In the genomic region with DNA sequence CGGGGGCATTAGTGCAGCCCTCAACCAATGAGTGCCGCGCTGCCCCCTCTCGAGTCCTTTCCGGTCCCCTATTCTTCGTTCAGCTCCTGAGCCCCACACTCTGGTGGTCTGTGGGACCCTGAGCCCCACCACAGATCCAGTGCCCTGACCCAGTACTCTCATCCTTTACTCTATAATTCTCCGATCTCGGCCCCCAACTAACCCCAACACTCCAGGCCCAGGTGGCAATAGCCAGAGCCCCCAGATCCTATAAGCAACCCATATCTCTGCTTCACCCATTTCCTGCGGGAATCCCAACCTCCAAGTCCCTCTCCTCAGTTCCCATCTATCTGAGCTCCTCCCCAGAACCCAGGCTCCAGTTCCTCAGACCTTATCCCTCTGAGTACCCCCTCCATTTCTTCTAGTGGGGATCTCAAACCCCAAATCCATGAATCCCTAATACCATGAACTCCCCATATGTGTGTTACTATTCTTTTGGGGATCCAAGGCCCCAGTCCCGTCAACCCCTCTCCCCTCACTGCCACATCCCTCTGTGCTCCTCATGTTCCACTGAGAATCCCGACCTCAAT, we compare ENCODE assay signal across 9 cellular contexts. TPM values are rescaled to one million over a fixed set of nuclear protein-coding genes. Genes with fewer than 3 reads are reported as not detected.
DNase-seq lines count a peak whose midpoint lies in the region; ATAC-seq, FAIRE-seq and TF ChIP-seq lines count a peak whose summit lies in the region.
"Had no signal": no experiment of that assay in that cellular context is flagged by ENCODE, and none has a peak within 500 bp of the region (broad histone marks: within the 10 kb centered on the region; RNA-seq: fewer than 3 reads in every experiment).

No MANE protein-coding gene starts in this region.

- peak overlapping the region; percentile 94 for H3K27ac Mint-ChIP-seq in activated CD8-positive, alpha-beta memory T cell treated with anti-CD3 and anti-CD28 coated beads, Interleukin-2, amount 10 ng/mL, durations not matched to agents 7 days and 5 days

- H3K4me1 Mint-ChIP-seq in activated CD8-positive, alpha-beta memory T cell treated with anti-CD3 and anti-CD28 coated beads, Interleukin-2, amount 10 ng/mL, durations not matched to agents 7 days and 5 days = peaks cover 38% of the 10 kb centered on the region

- peak overlapping the region; percentile 57 to 74 (median 68) for H3K4me3 ChIP-seq in HepG2 (replicated peaks in 1 of 3; ENCODE audit: insufficient read depth in 1 of 3, low read depth in 2 of 3, low read length in 3 of 3)
- peak overlapping the region; percentile 45 to 55 for H3K4me3 ChIP-seq in tibial artery

- TF ChIP-seq EP300 in HepG2 (IDR thresholded peaks at IDR 0.05; ENCODE audit: low read depth in 2 of 2, low read length in 2 of 2) (no peak), HepG2 (CRISPR knock-in tag; IDR thresholded peaks at IDR 0.05; ENCODE audit: borderline replicate concordance) (no peak)

- H3K4me3 Mint-ChIP-seq in activated CD8-positive, alpha-beta memory T cell treated with anti-CD3 and anti-CD28 coated beads, Interleukin-2, amount 10 ng/mL, durations not matched to agents 7 days and 5 days = peak overlapping the region; percentile 77

- H3K27me3 Mint-ChIP-seq in activated CD8-positive, alpha-beta memory T cell treated with anti-CD3 and anti-CD28 coated beads, Interleukin-2, amount 10 ng/mL, durations not matched to agents 7 days and 5 days = no peaks in the 10 kb centered on the region

- H2AFZ ChIP-seq in HepG2 (ENCODE audit: low read length) = peak overlapping the region; percentile 73

- POLR2A ChIA-PET in HepG2 (lab: Yijun Ruan, JAX) = interaction anchor here (0.7 to 4.7 kb wide), 21 partner anchors 9 to 376 kb away, joined by 3 to 94 read pairs (median 6); a partner anchor contains a TSS

- H3K9ac ChIP-seq in HepG2 (ENCODE audit: insufficient read depth, low read depth, low read length) = peak overlapping the region; percentile 59

- no peaks in the 10 kb centered on the region for H3K9me3 Mint-ChIP-seq in activated CD8-positive, alpha-beta memory T cell treated with anti-CD3 and anti-CD28 coated beads, Interleukin-2, amount 10 ng/mL, durations not matched to agents 7 days and 5 days (ENCODE audit: low read depth)

- no peaks in the 10 kb centered on the region for H3K9me3 ChIP-seq in HepG2 (ENCODE audit: low read length)
- H3K9me3 ChIP-seq in tibial artery = no peaks in the 10 kb centered on the region

- intact Hi-C loops in HepG2 (cut with micrococcal nuclease; ENCODE audit: unreplicated experiment) = loop anchor here (1.0 kb wide), 1 partner anchor 24 kb away; a partner anchor contains a TSS
- intact Hi-C loops in tibial artery (cut with DNase I; ENCODE audit: low total_unique reads) = no loop called here

- in situ Hi-C loops in HepG2 (cut with HindIII; ENCODE audit: extremely low pct_ligation_motif_present, low pct_unique_long_range_greater_than_20kb) = no loop called here

- H4K20me1 ChIP-seq in HepG2 (ENCODE audit: insufficient read depth, low read length) = peaks cover 20% of the 10 kb centered on the region; the same call in 1 of the 2 replicates

- H3K4me2 ChIP-seq in HepG2 (ENCODE audit: low read depth, low read length) = peak overlapping the region; percentile 85

- TSS peak; percentile 82 for BruUV-seq in HepG2 (replicated peaks; lab: Mats Ljungman, UMichigan)

- H3K36me3 ChIP-seq in HepG2 (replicated peaks in 1 of 2; ENCODE audit: control insufficient read depth in 1 of 2, insufficient read depth in 2 of 2, low read length in 2 of 2) (no peaks in the 10 kb centered on the region), tibial artery (no peaks in the 10 kb centered on the region)

- CTCF ChIA-PET in activated CD8-positive, alpha-beta memory T cell treated with anti-CD3 and anti-CD28 coated beads, Interleukin-2, amount 10 ng/mL, durations not matched to agents 7 days and 5 days (lab: Charles Lee) = interaction anchor here (0.8 to 7.3 kb wide), 20 partner anchors 9 to 289 kb away, joined by 3 to 61 read pairs (median 4); a partner anchor contains a TSS
- CTCF ChIA-PET in HepG2 (lab: Yijun Ruan, JAX; ENCODE audit: low intra/inter-chr PET ratio, low total read pairs) = no interaction called here

- WGBS in HepG2 (ENCODE audit: low lambda C conversion rate) = 20% methylated on average over 11 of the region's 11 CpGs

- H3K27me3 ChIP-seq in HepG2 (ENCODE audit: control insufficient read depth in 1 of 2, insufficient read depth in 2 of 2, low read length in 2 of 2) (no peaks in the 10 kb centered on the region; a peak in 1 of 5 replicates), tibial artery (peaks cover 0 to 3% of the 10 kb centered on the region in 2 donors)

- TF ChIP-seq POLR2A in HepG2 (IDR thresholded peaks at IDR 0.05; ENCODE audit: insufficient read depth in 1 of 2, low read depth in 2 of 2, low read length in 2 of 2) = no peak; a peak in 1 of 4 replicates

- TF ChIP-seq RAD21 in HepG2 (CRISPR knock-in tag; IDR thresholded peaks at IDR 0.05) = no peak; the same call in 1 of the 2 replicates

- H3K27ac ChIP-seq in angular gyrus (ENCODE audit: low read depth, low read length) = peak overlapping the region; percentile 100
- H3K27ac ChIP-seq in HepG2 (ENCODE audit: extremely low read length, insufficient read depth, low read length) = peak overlapping the region; percentile 45
- peak overlapping the region; percentile 88 to 89 for H3K27ac ChIP-seq in tibial artery

- FAIRE-seq in HepG2 (lab: Jason Lieb, UNC) = no peak

- no peak for DNase-seq in activated CD8-positive, alpha-beta memory T cell treated with anti-CD3 and anti-CD28 coated beads, Interleukin-2, amount 10 ng/mL, durations not matched to agents 7 days and 5 days
- no peak for DNase-seq in activated CD8-positive, alpha-beta memory T cell treated with anti-CD3 and anti-CD28 coated beads, Interleukin-2, amount 50 U/mL, for 4 hours
- DNase-seq in HepG2 (ENCODE audit: low spot score) (no peak), tibial artery (no peak), iPS-NIHi7 (ENCODE audit: extremely low spot score) (no peak), pons (ENCODE audit: low spot score) (no peak)

- ATAC-seq in activated CD8-positive, alpha-beta memory T cell treated with anti-CD3 and anti-CD28 coated beads, Interleukin-2, amount 10 ng/mL, durations not matched to agents 7 days and 5 days = no peak
- ATAC-seq in HepG2 (no peak), GM19452 (IDR thresholded peaks at IDR 0.05; ENCODE audit: unreplicated experiment) (no peak)

- H3K4me1 ChIP-seq in HepG2 (ENCODE audit: insufficient read depth, low read length) (peaks cover 46% of the 10 kb centered on the region), tibial artery (peaks cover 0 to 33% (median 25%) of the 10 kb centered on the region in 4 donors)

- H3K79me2 ChIP-seq in HepG2 (ENCODE audit: insufficient read depth, low read length) = peaks cover 32% of the 10 kb centered on the region

- peaks cover 21% of the 10 kb centered on the region for H3K36me3 Mint-ChIP-seq in activated CD8-positive, alpha-beta memory T cell treated with anti-CD3 and anti-CD28 coated beads, Interleukin-2, amount 10 ng/mL, durations not matched to agents 7 days and 5 days

- TF ChIP-seq CTCF in HepG2 (CRISPR knock-in tag; IDR thresholded peaks at IDR 0.05) = no peak
- no peak for TF ChIP-seq CTCF in tibial artery (IDR thresholded peaks at IDR 0.05)

RNA-seq across cellular contexts. Expression of a gene that starts 1.0 kb away (rescaled TPM):
- 10 to 100 TPM; 84.1 to 87.3 TPM for total RNA-seq in activated CD8-positive, alpha-beta memory T cell treated with anti-CD3 and anti-CD28 coated beads, Interleukin-2, amount 10 ng/mL, durations not matched to agents 7 days and 5 days
- total RNA-seq in HepG2 (2016; rRNA removed; fragmentation: Illumina TruSeq; extraction: Trizol) = 20.8 and 24.8 TPM in 2 replicates
- 8.6 and 8.9 TPM in 2 replicates for total RNA-seq in HepG2 (2016; cell fraction: cytosol; rRNA removed; fragmentation: Illumina TruSeq; extraction: Trizol; ENCODE audit: low read depth)
- total RNA-seq in HepG2 (2016; cell fraction: insoluble cytoplasmic fraction; rRNA removed; fragmentation: Illumina TruSeq; extraction: Trizol) = 16.6 and 24.3 TPM in 2 replicates
- total RNA-seq in HepG2 (2016; cell fraction: membrane; rRNA removed; fragmentation: Illumina TruSeq; extraction: Trizol) = 26.7 and 28.1 TPM in 2 replicates
- total RNA-seq in HepG2 (2016; cell fraction: nucleus; rRNA removed; fragmentation: Illumina TruSeq; extraction: Trizol) = 15.5 and 19.2 TPM in 2 replicates
- polyA plus RNA-seq in HepG2 (2011; rRNA removed) = 15.7 and 16.4 TPM in 2 replicates
- polyA plus RNA-seq in HepG2 (2011; cell fraction: cytosol; rRNA removed) = 18.9 and 22.7 TPM in 2 replicates
- polyA plus RNA-seq in HepG2 (2011; cell fraction: nucleus; rRNA removed) = 33.2 and 34.9 TPM in 2 replicates
- 25.6 and 28.2 TPM in 2 replicates for polyA plus RNA-seq in HepG2 (2012)
- polyA plus RNA-seq in HepG2 (2016; cell fraction: cytosol; fragmentation: Illumina TruSeq; extraction: Trizol; ENCODE audit: low read depth) = 8.5 and 9.1 TPM in 2 replicates
- 22.6 and 31.2 TPM in 2 replicates for polyA plus RNA-seq in HepG2 (2016; cell fraction: insoluble cytoplasmic fraction; fragmentation: Illumina TruSeq; extraction: Trizol; ENCODE audit: low read depth)
- 21.4 and 25.0 TPM in 2 replicates for polyA plus RNA-seq in HepG2 (2016; cell fraction: membrane; fragmentation: Illumina TruSeq; extraction: Trizol; ENCODE audit: low read depth)
- 36.3 and 37.8 TPM in 2 replicates for polyA plus RNA-seq in HepG2 (2016; cell fraction: nucleus; fragmentation: Illumina TruSeq; extraction: Trizol; ENCODE audit: insufficient read depth, low read depth)
- polyA minus RNA-seq in HepG2 (2011; rRNA and poly(A)+ RNA removed; ENCODE audit: low replicate concordance) = 31.9 and 51.8 TPM in 2 replicates
- polyA minus RNA-seq in HepG2 (2011; cell fraction: cytosol; rRNA and poly(A)+ RNA removed) = 20.0 and 23.4 TPM in 2 replicates
- polyA minus RNA-seq in HepG2 (2011; cell fraction: nucleus; rRNA and poly(A)+ RNA removed) = 15.0 and 15.1 TPM in 2 replicates

RNA-seq across cellular contexts. Expression of a gene that starts 3.3 kb away (rescaled TPM):
- 1 to 10 TPM in 1 of 2 experiments, not detected in 1; 1.0 TPM for total RNA-seq in activated CD8-positive, alpha-beta memory T cell treated with anti-CD3 and anti-CD28 coated beads, Interleukin-2, amount 10 ng/mL, durations not matched to agents 7 days and 5 days
- not detected in 2 replicates for total RNA-seq in HepG2 (2016; rRNA removed; fragmentation: Illumina TruSeq; extraction: Trizol)
- not detected in 2 replicates for total RNA-seq in HepG2 (2016; cell fraction: cytosol; rRNA removed; fragmentation: Illumina TruSeq; extraction: Trizol; ENCODE audit: low read depth)
- total RNA-seq in HepG2 (2016; cell fraction: insoluble cytoplasmic fraction; rRNA removed; fragmentation: Illumina TruSeq; extraction: Trizol) = not detected in 2 replicates
- total RNA-seq in HepG2 (2016; cell fraction: membrane; rRNA removed; fragmentation: Illumina TruSeq; extraction: Trizol) = 0.62 TPM in 1 of 2 replicates, not detected in the other
- not detected in 2 replicates for total RNA-seq in HepG2 (2016; cell fraction: nucleus; rRNA removed; fragmentation: Illumina TruSeq; extraction: Trizol)
- polyA plus RNA-seq in HepG2 (2011; rRNA removed) = not detected in 2 replicates
- not detected in 2 replicates for polyA plus RNA-seq in HepG2 (2011; cell fraction: cytosol; rRNA removed)
- not detected in 2 replicates for polyA plus RNA-seq in HepG2 (2011; cell fraction: nucleus; rRNA removed)
- not detected in 2 replicates for polyA plus RNA-seq in HepG2 (2012)
- 0.72 and 1.3 TPM in 2 replicates for polyA plus RNA-seq in HepG2 (2016; cell fraction: cytosol; fragmentation: Illumina TruSeq; extraction: Trizol; ENCODE audit: low read depth)
- polyA plus RNA-seq in HepG2 (2016; cell fraction: insoluble cytoplasmic fraction; fragmentation: Illumina TruSeq; extraction: Trizol; ENCODE audit: low read depth) = not detected in 2 replicates
- polyA plus RNA-seq in HepG2 (2016; cell fraction: membrane; fragmentation: Illumina TruSeq; extraction: Trizol; ENCODE audit: low read depth) = 0.87 TPM in 1 of 2 replicates, not detected in the other
- not detected in 2 replicates for polyA plus RNA-seq in HepG2 (2016; cell fraction: nucleus; fragmentation: Illumina TruSeq; extraction: Trizol; ENCODE audit: insufficient read depth, low read depth)
- polyA minus RNA-seq in HepG2 (2011; rRNA and poly(A)+ RNA removed; ENCODE audit: low replicate concordance) = not detected in 2 replicates
- polyA minus RNA-seq in HepG2 (2011; cell fraction: cytosol; rRNA and poly(A)+ RNA removed) = not detected in 2 replicates
- polyA minus RNA-seq in HepG2 (2011; cell fraction: nucleus; rRNA and poly(A)+ RNA removed) = not detected in 2 replicates
- total RNA-seq: pulmonary artery endothelial cell had no signal

RNA-seq across cellular contexts. Expression of a gene that starts 11.0 kb away (rescaled TPM):
- 100 to 1,000 TPM; 259 to 278 TPM for total RNA-seq in activated CD8-positive, alpha-beta memory T cell treated with anti-CD3 and anti-CD28 coated beads, Interleukin-2, amount 10 ng/mL, durations not matched to agents 7 days and 5 days
- total RNA-seq in HepG2 (2016; rRNA removed; fragmentation: Illumina TruSeq; extraction: Trizol) = 0.18 and 0.27 TPM in 2 replicates
- 0.18 and 0.51 TPM in 2 replicates for total RNA-seq in HepG2 (2016; cell fraction: cytosol; rRNA removed; fragmentation: Illumina TruSeq; extraction: Trizol; ENCODE audit: low read depth)
- 0.17 and 0.18 TPM in 2 replicates for total RNA-seq in HepG2 (2016; cell fraction: insoluble cytoplasmic fraction; rRNA removed; fragmentation: Illumina TruSeq; extraction: Trizol)
- 0.28 and 0.68 TPM in 2 replicates for total RNA-seq in HepG2 (2016; cell fraction: membrane; rRNA removed; fragmentation: Illumina TruSeq; extraction: Trizol)
- total RNA-seq in HepG2 (2016; cell fraction: nucleus; rRNA removed; fragmentation: Illumina TruSeq; extraction: Trizol) = not detected in 2 replicates
- polyA plus RNA-seq in HepG2 (2011; rRNA removed) = 0.67 and 0.94 TPM in 2 replicates
- polyA plus RNA-seq in HepG2 (2011; cell fraction: cytosol; rRNA removed) = 0.56 and 0.76 TPM in 2 replicates
- polyA plus RNA-seq in HepG2 (2011; cell fraction: nucleus; rRNA removed) = 1.0 and 1.3 TPM in 2 replicates
- polyA plus RNA-seq in HepG2 (2012) = 1.1 and 1.7 TPM in 2 replicates
- 4.2 and 4.6 TPM in 2 replicates for polyA plus RNA-seq in HepG2 (2016; cell fraction: cytosol; fragmentation: Illumina TruSeq; extraction: Trizol; ENCODE audit: low read depth)
- 0.76 and 0.85 TPM in 2 replicates for polyA plus RNA-seq in HepG2 (2016; cell fraction: insoluble cytoplasmic fraction; fragmentation: Illumina TruSeq; extraction: Trizol; ENCODE audit: low read depth)
- polyA plus RNA-seq in HepG2 (2016; cell fraction: membrane; fragmentation: Illumina TruSeq; extraction: Trizol; ENCODE audit: low read depth) = 3.3 and 3.8 TPM in 2 replicates
- 0.65 and 1.1 TPM in 2 replicates for polyA plus RNA-seq in HepG2 (2016; cell fraction: nucleus; fragmentation: Illumina TruSeq; extraction: Trizol; ENCODE audit: insufficient read depth, low read depth)
- 0.24 TPM in 1 of 2 replicates, not detected in the other for polyA minus RNA-seq in HepG2 (2011; rRNA and poly(A)+ RNA removed; ENCODE audit: low replicate concordance)
- polyA minus RNA-seq in HepG2 (2011; cell fraction: cytosol; rRNA and poly(A)+ RNA removed) = not detected in 2 replicates
- 0.13 TPM in 1 of 2 replicates, not detected in the other for polyA minus RNA-seq in HepG2 (2011; cell fraction: nucleus; rRNA and poly(A)+ RNA removed)

RNA-seq across cellular contexts. Expression of a gene that starts 16.2 kb away (rescaled TPM):
- total RNA-seq in activated CD8-positive, alpha-beta memory T cell treated with anti-CD3 and anti-CD28 coated beads, Interleukin-2, amount 10 ng/mL, durations not matched to agents 7 days and 5 days = 10 to 100 TPM; 70.0 to 94.9 TPM
- 54.6 and 69.9 TPM in 2 replicates for total RNA-seq in HepG2 (2016; rRNA removed; fragmentation: Illumina TruSeq; extraction: Trizol)
- total RNA-seq in HepG2 (2016; cell fraction: cytosol; rRNA removed; fragmentation: Illumina TruSeq; extraction: Trizol; ENCODE audit: low read depth) = 7.2 and 8.0 TPM in 2 replicates
- total RNA-seq in HepG2 (2016; cell fraction: insoluble cytoplasmic fraction; rRNA removed; fragmentation: Illumina TruSeq; extraction: Trizol) = 57.2 and 72.6 TPM in 2 replicates
- 18.8 and 20.2 TPM in 2 replicates for total RNA-seq in HepG2 (2016; cell fraction: membrane; rRNA removed; fragmentation: Illumina TruSeq; extraction: Trizol)
- total RNA-seq in HepG2 (2016; cell fraction: nucleus; rRNA removed; fragmentation: Illumina TruSeq; extraction: Trizol) = 24.2 and 28.9 TPM in 2 replicates
- 24.9 and 27.3 TPM in 2 replicates for polyA plus RNA-seq in HepG2 (2011; rRNA removed)
- polyA plus RNA-seq in HepG2 (2011; cell fraction: cytosol; rRNA removed) = 26.5 and 26.7 TPM in 2 replicates
- 52.6 and 55.8 TPM in 2 replicates for polyA plus RNA-seq in HepG2 (2011; cell fraction: nucleus; rRNA removed)
- polyA plus RNA-seq in HepG2 (2012) = 25.0 and 28.0 TPM in 2 replicates
- polyA plus RNA-seq in HepG2 (2016; cell fraction: cytosol; fragmentation: Illumina TruSeq; extraction: Trizol; ENCODE audit: low read depth) = 8.5 and 10.2 TPM in 2 replicates
- 76.1 and 78.5 TPM in 2 replicates for polyA plus RNA-seq in HepG2 (2016; cell fraction: insoluble cytoplasmic fraction; fragmentation: Illumina TruSeq; extraction: Trizol; ENCODE audit: low read depth)
- 16.5 and 17.6 TPM in 2 replicates for polyA plus RNA-seq in HepG2 (2016; cell fraction: membrane; fragmentation: Illumina TruSeq; extraction: Trizol; ENCODE audit: low read depth)
- 49.1 and 51.4 TPM in 2 replicates for polyA plus RNA-seq in HepG2 (2016; cell fraction: nucleus; fragmentation: Illumina TruSeq; extraction: Trizol; ENCODE audit: insufficient read depth, low read depth)
- 21.5 and 32.4 TPM in 2 replicates for polyA minus RNA-seq in HepG2 (2011; rRNA and poly(A)+ RNA removed; ENCODE audit: low replicate concordance)
- 8.9 and 11.3 TPM in 2 replicates for polyA minus RNA-seq in HepG2 (2011; cell fraction: cytosol; rRNA and poly(A)+ RNA removed)
- 14.0 and 20.5 TPM in 2 replicates for polyA minus RNA-seq in HepG2 (2011; cell fraction: nucleus; rRNA and poly(A)+ RNA removed)

RNA-seq across cellular contexts. Expression of a gene that starts 23.9 kb away (rescaled TPM):
- 10 to 100 TPM; 13.7 to 15.6 TPM for total RNA-seq in activated CD8-positive, alpha-beta memory T cell treated with anti-CD3 and anti-CD28 coated beads, Interleukin-2, amount 10 ng/mL, durations not matched to agents 7 days and 5 days
- 10.9 and 12.3 TPM in 2 replicates for total RNA-seq in HepG2 (2016; rRNA removed; fragmentation: Illumina TruSeq; extraction: Trizol)
- 2.3 and 2.9 TPM in 2 replicates for total RNA-seq in HepG2 (2016; cell fraction: cytosol; rRNA removed; fragmentation: Illumina TruSeq; extraction: Trizol; ENCODE audit: low read depth)
- total RNA-seq in HepG2 (2016; cell fraction: insoluble cytoplasmic fraction; rRNA removed; fragmentation: Illumina TruSeq; extraction: Trizol) = 10.9 and 12.6 TPM in 2 replicates
- total RNA-seq in HepG2 (2016; cell fraction: membrane; rRNA removed; fragmentation: Illumina TruSeq; extraction: Trizol) = 8.8 and 8.9 TPM in 2 replicates
- total RNA-seq in HepG2 (2016; cell fraction: nucleus; rRNA removed; fragmentation: Illumina TruSeq; extraction: Trizol) = 5.4 and 7.9 TPM in 2 replicates
- polyA plus RNA-seq in HepG2 (2011; rRNA removed) = 9.9 and 11.7 TPM in 2 replicates
- 7.8 and 10.1 TPM in 2 replicates for polyA plus RNA-seq in HepG2 (2011; cell fraction: cytosol; rRNA removed)
- polyA plus RNA-seq in HepG2 (2011; cell fraction: nucleus; rRNA removed) = 9.4 and 11.4 TPM in 2 replicates
- 7.7 and 10.5 TPM in 2 replicates for polyA plus RNA-seq in HepG2 (2012)
- polyA plus RNA-seq in HepG2 (2016; cell fraction: cytosol; fragmentation: Illumina TruSeq; extraction: Trizol; ENCODE audit: low read depth) = 2.1 and 2.6 TPM in 2 replicates
- 11.0 and 11.9 TPM in 2 replicates for polyA plus RNA-seq in HepG2 (2016; cell fraction: insoluble cytoplasmic fraction; fragmentation: Illumina TruSeq; extraction: Trizol; ENCODE audit: low read depth)
- 5.4 and 6.0 TPM in 2 replicates for polyA plus RNA-seq in HepG2 (2016; cell fraction: membrane; fragmentation: Illumina TruSeq; extraction: Trizol; ENCODE audit: low read depth)
- polyA plus RNA-seq in HepG2 (2016; cell fraction: nucleus; fragmentation: Illumina TruSeq; extraction: Trizol; ENCODE audit: insufficient read depth, low read depth) = 11.3 and 12.2 TPM in 2 replicates
- polyA minus RNA-seq in HepG2 (2011; rRNA and poly(A)+ RNA removed; ENCODE audit: low replicate concordance) = 7.6 and 12.0 TPM in 2 replicates
- 4.8 and 5.3 TPM in 2 replicates for polyA minus RNA-seq in HepG2 (2011; cell fraction: cytosol; rRNA and poly(A)+ RNA removed)
- 4.1 and 5.0 TPM in 2 replicates for polyA minus RNA-seq in HepG2 (2011; cell fraction: nucleus; rRNA and poly(A)+ RNA removed)

Comparison
In these comparisons a context has a peak if more than half of its experiments do, and no peak if none do; other contexts are left out.
1. H3K27ac ChIP-seq: peak in every context shown above with its lines; median percentile 100 in angular gyrus; 88 in tibial artery; 45 in HepG2.
2. RNA of a gene that starts 11.0 kb away (total RNA-seq): 259 to 278 TPM in activated CD8-positive, alpha-beta memory T cell treated with anti-CD3 and anti-CD28 coated beads, Interleukin-2, amount 10 ng/mL, durations not matched to agents 7 days and 5 days; 0.17 to 0.68 TPM in HepG2; every median in the first group is over 100 times any median in the second.